8 cellular contexts compared by ENCODE assay signal in the genomic region with DNA sequence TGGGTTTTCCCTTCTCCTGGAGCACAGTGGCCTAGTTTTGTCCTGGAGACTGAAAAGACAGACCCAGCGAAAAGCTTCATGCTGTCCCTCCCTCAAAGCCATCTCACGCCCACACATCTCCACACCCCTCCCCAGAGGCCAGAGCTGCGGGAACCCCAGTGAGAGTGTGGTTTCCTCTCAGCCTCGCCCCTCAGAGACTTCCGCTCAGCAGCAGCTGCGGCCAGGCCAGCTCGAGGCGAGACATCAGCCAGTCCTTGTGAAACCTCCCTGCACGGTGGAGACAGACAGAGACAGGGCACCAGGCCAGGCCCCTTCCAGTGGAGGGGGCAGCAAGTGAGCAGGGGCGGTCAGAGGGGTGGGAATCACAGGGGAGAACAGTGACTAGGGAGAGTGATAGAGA.
DNase-seq lines count a peak whose midpoint lies in the region; ATAC-seq, FAIRE-seq and TF ChIP-seq lines count a peak whose summit lies in the region.

No MANE protein-coding gene starts in this region.

- FAIRE-seq in small intestine (lab: Jason Lieb, UNC) = no peak

- DNase-seq in RPMI7951 (ENCODE audit: low read depth) (peak; percentile 76), heart right ventricle (peak; percentile 89), small intestine (peak; percentile 57), NCI-H526 (lab: John Stamatoyannopoulos, UW) (no peak), COLO668 (lab: John Stamatoyannopoulos, UW; ENCODE audit: unreplicated experiment) (no peak)
- peak; percentile 69 for DNase-seq in activated effector memory CD4-positive, alpha-beta T cell treated with Interleukin-2 at 50 U/mL for 16 hours

- intact Hi-C loops in heart right ventricle (cut with DNase I) = loop anchor here in 7 of 10 donors (2.0 to 10.0 kb wide), 7 partner anchors 47 to 133 kb away; partner anchors contain the start of gene TNRC6C (in 1 of the 7)

- H3K9me3 ChIP-seq in heart right ventricle = peaks cover 0 to 1% (median 0%) of the 10 kb centered on the region in 11 donors
- no peaks in the 10 kb centered on the region for H3K9me3 ChIP-seq in small intestine (ENCODE audit: control insufficient read depth, low read depth)

- TF ChIP-seq CTCF in heart right ventricle (IDR thresholded peaks at IDR 0.05) = no peak

- ATAC-seq in GM18858 (IDR thresholded peaks at IDR 0.05; ENCODE audit: unreplicated experiment) (peak; percentile 57), HG02885 (IDR thresholded peaks at IDR 0.05; ENCODE audit: poor library complexity, unreplicated experiment) (peak; percentile 89), heart right ventricle (peak; percentile 83 to 94 (median 92))

- H3K27ac ChIP-seq in heart right ventricle = peak overlapping the region in 9 of 10 donors; percentile 58 to 93 (median 77)
- peak overlapping the region; percentile 64 to 77 for H3K27ac ChIP-seq in small intestine (ENCODE audit: low read depth in 1 of 2, low read length in 1 of 2)

- H3K36me3 ChIP-seq in heart right ventricle (no peaks in the 10 kb centered on the region), small intestine (ENCODE audit: control insufficient read depth in 2 of 2, insufficient read depth in 2 of 2, low read length in 2 of 2) (no peaks in the 10 kb centered on the region)

- H3K27me3 ChIP-seq in heart right ventricle (no peaks in the 10 kb centered on the region), small intestine (ENCODE audit: control insufficient read depth in 2 of 2, insufficient read depth in 2 of 2, low read length in 2 of 2) (no peaks in the 10 kb centered on the region)

- whole genome bisulfite sequencing in heart right ventricle, 2 donors = 21 to 39% methylated on average over 10 of the region's 10 CpGs
- 21 to 41% (median 38%) methylated on average over 10 of the region's 10 CpGs for WGBS in small intestine, 3 donors

- H3K4me1 ChIP-seq in heart right ventricle (peaks cover 25 to 57% (median 37%) of the 10 kb centered on the region in 9 donors), small intestine (ENCODE audit: control insufficient read depth in 2 of 2, insufficient read depth in 1 of 2, low read depth in 1 of 2, low read length in 1 of 2) (peaks cover 0 to 6% of the 10 kb centered on the region in 2 donors)

- peak overlapping the region in 2 of 10 donors; percentile 10 to 13 for H3K4me3 ChIP-seq in heart right ventricle
- no peak overlapping the region for H3K4me3 ChIP-seq in small intestine (ENCODE audit: low read depth in 1 of 2, low read length in 2 of 2)

Comparison
In these comparisons a context has a peak if more than half of its experiments do, and no peak if none do; other contexts are left out.
1. DNase-seq: peak in RPMI7951 (single experiment), activated effector memory CD4-positive, alpha-beta T cell treated with Interleukin-2 at 50 U/mL for 16 hours (single experiment), heart right ventricle (2 of 2) and small intestine (single experiment); none in NCI-H526 (0 of 2) and COLO668 (single experiment).
2. Peak in every context shown above with its lines, with median percentiles within 50 percentile points of each other: ATAC-seq.